In the genomic region with DNA sequence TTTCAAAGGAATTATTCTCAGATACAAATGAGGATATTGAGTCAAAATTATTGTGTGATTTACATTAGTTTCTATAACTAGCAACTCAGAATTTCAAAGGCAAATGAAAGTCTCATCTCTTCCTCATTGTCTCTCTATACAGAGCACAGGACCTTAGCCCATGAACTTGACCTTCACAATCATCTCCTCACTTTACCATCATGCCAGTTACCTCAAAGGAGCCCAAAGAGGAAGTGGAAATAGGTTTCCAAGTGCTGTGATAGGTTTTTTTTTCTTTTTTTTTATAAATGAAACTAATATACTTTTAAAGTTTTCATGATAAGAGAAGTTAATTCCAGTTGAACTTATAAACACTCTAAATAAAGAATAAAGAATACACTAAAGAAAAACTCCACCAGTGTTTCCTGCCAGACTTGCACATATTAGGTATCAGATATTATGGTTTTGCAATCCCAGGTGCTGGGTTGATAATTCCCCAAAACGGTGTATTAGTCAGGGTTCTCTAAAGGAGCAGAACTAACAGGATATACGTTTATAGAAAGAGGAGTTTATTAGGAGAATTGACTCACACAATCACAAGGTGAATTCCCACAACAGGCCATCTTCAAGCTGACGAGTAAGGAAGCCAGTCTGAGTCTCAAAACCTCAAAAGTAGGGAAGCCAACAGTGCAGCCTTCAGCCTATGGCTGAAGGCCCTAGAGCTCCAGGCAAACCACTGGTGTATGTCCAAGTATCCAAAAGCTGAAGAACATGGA, we compare ENCODE assay signal across 28 cellular contexts. TPM values are rescaled to one million over a fixed set of nuclear protein-coding genes. Genes with fewer than 3 reads are reported as not detected.
"Had no signal": no experiment of that assay in that cellular context is flagged by ENCODE, and none has a peak within 500 bp of the region (broad histone marks: within the 10 kb centered on the region; RNA-seq: fewer than 3 reads in every experiment).

No MANE protein-coding gene starts in this region.

- H3K36me3 ChIP-seq: adrenal gland, colonic mucosa, gastroesophageal sphincter, right lobe of liver, transverse colon had no signal

- H3K4me1 ChIP-seq: adrenal gland, body of pancreas, colonic mucosa, gastroesophageal sphincter, parathyroid adenoma, right lobe of liver, testis, transverse colon had no signal

- H3K27me3 ChIP-seq: adrenal gland, body of pancreas, colonic mucosa, gastroesophageal sphincter, right lobe of liver, testis, transverse colon had no signal

- ATAC-seq: activated CD4-positive, alpha-beta T cell treated with anti-CD3 and anti-CD28 coated beads for 36 hours; body of pancreas; gastroesophageal sphincter; left colon; right lobe of liver had no signal

- H3K9ac ChIP-seq: parathyroid adenoma had no signal

- H3K27ac Mint-ChIP-seq: activated CD4-positive, alpha-beta T cell treated with anti-CD3 and anti-CD28 coated beads for 36 hours; activated naive CD8-positive, alpha-beta T cell treated with anti-CD3 and anti-CD28 coated beads for 36 hours had no signal

- FAIRE-seq: keratinocyte had no signal

- H3K4me3 Mint-ChIP-seq: activated CD4-positive, alpha-beta T cell treated with anti-CD3 and anti-CD28 coated beads for 36 hours; activated naive CD8-positive, alpha-beta T cell treated with anti-CD3 and anti-CD28 coated beads for 36 hours; naive B cell had no signal

- H2AFZ ChIP-seq: parathyroid adenoma had no signal

- DNase-seq: activated CD4-positive, alpha-beta T cell treated with anti-CD3 and anti-CD28 coated beads for 36 hours; activated CD4-positive, CD25-positive, alpha-beta regulatory T cell; activated effector memory CD4-positive, alpha-beta T cell treated with Interleukin-2 at 50 U/mL for 16 hours; activated naive CD4-positive, alpha-beta T cell treated with Interleukin-2 at 50 U/mL for 16 hours; activated naive CD8-positive, alpha-beta T cell treated with anti-CD3 and anti-CD28 coated beads for 36 hours; activated T-cell treated with anti-CD3 and anti-CD28 coated beads for 4 hours; adrenal gland; aorta; body of pancreas; cerebellar nuclear complex; colonic mucosa; dorsolateral prefrontal cortex; effector memory CD4-positive, alpha-beta T cell; head of caudate nucleus; hippocampal formation; left colon; mammary epithelial cell; naive B cell; right lobe of liver; stimulated activated CD4-positive, alpha-beta T cell treated with anti-CD3 and anti-CD28 coated beads, Interleukin-2, amount 100 ng/mL, for 48 hours; stimulated activated naive CD4-positive, alpha-beta T cell treated with Interleukin-2 at 50 U/mL for 16 hours; testis; transverse colon had no signal

- H3K79me2 ChIP-seq: parathyroid adenoma had no signal

- H3K36me3 Mint-ChIP-seq: activated naive CD8-positive, alpha-beta T cell treated with anti-CD3 and anti-CD28 coated beads for 36 hours; naive B cell had no signal

- H3K9me3 Mint-ChIP-seq: activated naive CD8-positive, alpha-beta T cell treated with anti-CD3 and anti-CD28 coated beads for 36 hours had no signal

- H3K4me3 ChIP-seq: adrenal gland, body of pancreas, colonic mucosa, dorsolateral prefrontal cortex, gastroesophageal sphincter, right lobe of liver, testis, transverse colon had no signal

- H3K9me3 ChIP-seq: adrenal gland, body of pancreas, colonic mucosa, gastroesophageal sphincter, right lobe of liver, testis, transverse colon had no signal

- H3K27me3 Mint-ChIP-seq: activated naive CD8-positive, alpha-beta T cell treated with anti-CD3 and anti-CD28 coated beads for 36 hours; naive B cell had no signal

- H3K27ac ChIP-seq: adrenal gland, body of pancreas, colonic mucosa, dorsolateral prefrontal cortex, gastroesophageal sphincter, parathyroid adenoma, right lobe of liver, testis, transverse colon had no signal

- H3K4me1 Mint-ChIP-seq: activated CD4-positive, alpha-beta T cell treated with anti-CD3 and anti-CD28 coated beads for 36 hours; activated naive CD8-positive, alpha-beta T cell treated with anti-CD3 and anti-CD28 coated beads for 36 hours; naive B cell had no signal

RNA-seq across cellular contexts. Expression of gene ADAMTS16, which starts 50.1 kb away (rescaled TPM):
- total RNA-seq: activated CD4-positive, alpha-beta T cell treated with anti-CD3 and anti-CD28 coated beads for 36 hours; activated naive CD8-positive, alpha-beta T cell treated with anti-CD3 and anti-CD28 coated beads for 36 hours; mammary epithelial cell; right lobe of liver; T-helper 1 cell treated with Interleukin-12 subunit alpha and Interleukin-12 subunit beta and Interleukin-4 antibody, amounts not matched to agents 30 ng/mL and 1 ng/mL, for 36 hours had no signal
- polyA plus RNA-seq: aorta, keratinocyte, liver, mammary epithelial cell had no signal
